Comparison of ENCODE assay signal across 9 cellular contexts in genomic region chr11:32092581-32093170, GRCh38. TPM values are rescaled to one million over a fixed set of nuclear protein-coding genes. Genes with fewer than 3 reads are reported as not detected.
A peak's percentile ranks its signal among the peaks of the same experiment; 100 is the strongest.
DNase-seq lines count a peak whose midpoint lies in the region; ATAC-seq and TF ChIP-seq lines count a peak whose summit lies in the region.
"Had no signal": no experiment of that assay in that cellular context is flagged by ENCODE, and none has a peak within 500 bp of the region (broad histone marks: within the 10 kb centered on the region; RNA-seq: fewer than 3 reads in every experiment).

No MANE protein-coding gene starts in this region.

- H3K27ac ChIP-seq in WERI-Rb-1 (no peak overlapping the region; the same call in 1 of the 2 replicates), stomach (peak overlapping the region in 4 of 5 donors; percentile 89 to 94 (median 93))

- H3K36me3 ChIP-seq in WERI-Rb-1, result peaks cover 24% of the 10 kb centered on the region
- H3K36me3 ChIP-seq in stomach, result peaks cover 0 to 6% (median 6%) of the 10 kb centered on the region in 4 donors

- no peak for DNase-seq in activated CD4-positive, alpha-beta T cell treated with anti-CD3 and anti-CD28 coated beads, Interleukin-2, amount 10 ng/mL, durations not matched to agents 7 days and 5 days
- DNase-seq in activated CD4-positive, alpha-beta T cell treated with anti-CD3 and anti-CD28 coated beads, Interleukin-2, amount 50 U/mL, for 1 hour, result no peak
- no peak for DNase-seq in WERI-Rb-1
- no peak for DNase-seq in glutamatergic neuron
- no peak for DNase-seq in stomach
- DNase-seq: NCI-H1930 had no signal

- intact Hi-C loops in stomach (cut with DNase I; ENCODE audit: low total_unique reads), result no loop called here

- H3K9me3 ChIP-seq in WERI-Rb-1 (ENCODE audit: severe bottlenecking) (no peaks in the 10 kb centered on the region), stomach (no peaks in the 10 kb centered on the region)

- H3K27me3 Mint-ChIP-seq in activated CD4-positive, alpha-beta T cell treated with anti-CD3 and anti-CD28 coated beads, Interleukin-2, amount 10 ng/mL, durations not matched to agents 7 days and 5 days, result peaks cover 4% of the 10 kb centered on the region
- H3K27me3 Mint-ChIP-seq in glutamatergic neuron (ENCODE audit: unreplicated experiment), result peaks cover 3% of the 10 kb centered on the region

- peak overlapping the region; percentile 82 for H3K4me3 Mint-ChIP-seq in activated CD4-positive, alpha-beta T cell treated with anti-CD3 and anti-CD28 coated beads, Interleukin-2, amount 10 ng/mL, durations not matched to agents 7 days and 5 days
- H3K4me3 Mint-ChIP-seq in glutamatergic neuron (ENCODE audit: unreplicated experiment), result peak overlapping the region; percentile 89

- TF ChIP-seq CTCF in WERI-Rb-1 (IDR thresholded peaks at IDR 0.05; ENCODE audit: low read depth, low read length) (no peak), glutamatergic neuron (IDR thresholded peaks at IDR 0.05; ENCODE audit: partially characterized antibody, unreplicated experiment) (no peak), stomach (IDR thresholded peaks at IDR 0.05) (no peak)

- H3K27me3 ChIP-seq in WERI-Rb-1 (ENCODE audit: insufficient read depth, low read depth, severe bottlenecking), result no peaks in the 10 kb centered on the region
- H3K27me3 ChIP-seq in stomach, result no peaks in the 10 kb centered on the region

- peaks cover 24% of the 10 kb centered on the region for H3K36me3 Mint-ChIP-seq in activated CD4-positive, alpha-beta T cell treated with anti-CD3 and anti-CD28 coated beads, Interleukin-2, amount 10 ng/mL, durations not matched to agents 7 days and 5 days (ENCODE audit: low read depth)
- H3K36me3 Mint-ChIP-seq in glutamatergic neuron (ENCODE audit: unreplicated experiment), result peaks cover 8% of the 10 kb centered on the region

- ATAC-seq in HG02798 (IDR thresholded peaks at IDR 0.05; ENCODE audit: poor library complexity, unreplicated experiment) (no peak), GM21619 (IDR thresholded peaks at IDR 0.05; ENCODE audit: unreplicated experiment) (no peak), GM21423 (IDR thresholded peaks at IDR 0.05; ENCODE audit: unreplicated experiment) (no peak)

- 74 to 89% (median 82%) methylated on average over 3 to 4 of the region's 4 CpGs for WGBS in stomach, 5 donors

- H3K4me3 ChIP-seq in WERI-Rb-1 (ENCODE audit: low read depth, low read length) (peak overlapping the region; percentile 72; the same call in 1 of the 2 replicates), stomach (peak overlapping the region; percentile 83 to 94 (median 88))

- H3K27ac Mint-ChIP-seq in activated CD4-positive, alpha-beta T cell treated with anti-CD3 and anti-CD28 coated beads, Interleukin-2, amount 10 ng/mL, durations not matched to agents 7 days and 5 days, result peak overlapping the region; percentile 94
- peak overlapping the region; percentile 77 for H3K27ac Mint-ChIP-seq in glutamatergic neuron (ENCODE audit: unreplicated experiment)

- H3K4me1 Mint-ChIP-seq in activated CD4-positive, alpha-beta T cell treated with anti-CD3 and anti-CD28 coated beads, Interleukin-2, amount 10 ng/mL, durations not matched to agents 7 days and 5 days, result peaks cover 42% of the 10 kb centered on the region
- peaks cover 36% of the 10 kb centered on the region for H3K4me1 Mint-ChIP-seq in glutamatergic neuron (ENCODE audit: low read depth, unreplicated experiment)

- POLR2A ChIA-PET in activated CD4-positive, alpha-beta T cell treated with anti-CD3 and anti-CD28 coated beads, Interleukin-2, amount 10 ng/mL, durations not matched to agents 7 days and 5 days (lab: Charles Lee), result no interaction called here

- TF ChIP-seq EP300 in stomach (IDR thresholded peaks at IDR 0.05), result no peak

- peaks cover 23 to 56% (median 34%) of the 10 kb centered on the region in 4 donors for H3K4me1 ChIP-seq in stomach

- no peak for TF ChIP-seq POLR2A in stomach (IDR thresholded peaks at IDR 0.05)

- CTCF ChIA-PET in activated CD4-positive, alpha-beta T cell treated with anti-CD3 and anti-CD28 coated beads, Interleukin-2, amount 10 ng/mL, durations not matched to agents 7 days and 5 days (lab: Charles Lee), result no interaction called here

- peaks cover 2% of the 10 kb centered on the region for H3K9me3 Mint-ChIP-seq in activated CD4-positive, alpha-beta T cell treated with anti-CD3 and anti-CD28 coated beads, Interleukin-2, amount 10 ng/mL, durations not matched to agents 7 days and 5 days
- peaks cover 9% of the 10 kb centered on the region for H3K9me3 Mint-ChIP-seq in glutamatergic neuron (ENCODE audit: unreplicated experiment)

RNA-seq across cellular contexts. Expression of gene RCN1, which starts 1.8 kb away (rescaled TPM):
- 10 to 100 TPM; 16.8 to 17.4 TPM for total RNA-seq in activated CD4-positive, alpha-beta T cell treated with anti-CD3 and anti-CD28 coated beads, Interleukin-2, amount 10 ng/mL, durations not matched to agents 7 days and 5 days
- total RNA-seq in glutamatergic neuron (ENCODE audit: unreplicated experiment), result 200 TPM
- 10 to 100 TPM in 4 of 5 donors, 1 to 10 TPM in 1; 3.5 to 91.1 (median 44.6) TPM for total RNA-seq in stomach
- polyA plus RNA-seq in stomach, result 10 to 100 TPM; 21.8 to 37.8 (median 24.5) TPM
